In genomic region chr11:67289651-67290479, GRCh38 we compare ENCODE assay signal across 8 cellular contexts. TPM values are rescaled to one million over a fixed set of nuclear protein-coding genes. Genes with fewer than 3 reads are reported as not detected.
DNase-seq lines count a peak whose midpoint lies in the region; ATAC-seq and TF ChIP-seq lines count a peak whose summit lies in the region.

No MANE protein-coding gene starts in this region.

- peaks cover 0 to 1% of the 10 kb centered on the region in 2 donors for H3K36me3 ChIP-seq in body of pancreas (replicated peaks in 1 of 2; ENCODE audit: insufficient read depth in 1 of 2, low read depth in 2 of 2)
- no peaks in the 10 kb centered on the region for H3K36me3 ChIP-seq in testis (ENCODE audit: low read depth, missing control alignments)

- no peaks in the 10 kb centered on the region for H3K27me3 ChIP-seq in body of pancreas
- no peaks in the 10 kb centered on the region for H3K27me3 ChIP-seq in layer of hippocampus (ENCODE audit: control insufficient read depth, insufficient read depth, low read length)
- H3K27me3 ChIP-seq in testis: no peaks in the 10 kb centered on the region

- TF ChIP-seq CTCF in AG10803 (conservative IDR thresholded peaks at IDR 0.05; ENCODE audit: low read length) (no peak), body of pancreas (IDR thresholded peaks at IDR 0.05) (no peak), testis (IDR thresholded peaks at IDR 0.05) (no peak)

- intact Hi-C loops in body of pancreas (cut with DNase I) (no loop called here), testis (cut with DNase I; ENCODE audit: low total_unique reads) (no loop called here)

- H3K4me1 ChIP-seq in body of pancreas (peaks cover 39% of the 10 kb centered on the region), testis (peaks cover 22% of the 10 kb centered on the region)

- WGBS in body of pancreas, 2 donors: 17 to 31% methylated on average over 22 to 35 of the region's 36 CpGs
- whole genome bisulfite sequencing in testis, 2 donors: 17 to 26% methylated on average over 25 to 36 of the region's 36 CpGs

- H3K9me3 ChIP-seq in body of pancreas: no peaks in the 10 kb centered on the region
- no peaks in the 10 kb centered on the region for H3K9me3 ChIP-seq in testis

- ATAC-seq in body of pancreas: peak; percentile 19
- ATAC-seq in HG02852 (IDR thresholded peaks at IDR 0.05; ENCODE audit: unreplicated experiment): no peak

- TF ChIP-seq POLR2A in body of pancreas (IDR thresholded peaks at IDR 0.05) (no peak), testis (IDR thresholded peaks at IDR 0.05) (no peak)

- DNase-seq in AG10803 (ENCODE audit: low read depth) (no peak), HS-5 (ENCODE audit: low read depth) (peak; percentile 2), body of pancreas (peak in 1 of 4 donors; percentile 43), testis (no peak), GM19238 (ENCODE audit: insufficient read length, low spot score) (no peak), epidermal melanocyte (ENCODE audit: insufficient read length, low spot score) (no peak)

- peak overlapping the region; percentile 82 for H3K4me3 ChIP-seq in AG10803 (ENCODE audit: low read length)
- H3K4me3 ChIP-seq in body of pancreas: peak overlapping the region; percentile 44 to 65
- H3K4me3 ChIP-seq in testis: peak overlapping the region; percentile 76 to 89

- H3K27ac ChIP-seq in body of pancreas: peak overlapping the region; percentile 22 to 98 (median 44)
- peak overlapping the region; percentile 72 for H3K27ac ChIP-seq in layer of hippocampus (ENCODE audit: low read depth, low read length)
- peak overlapping the region; percentile 6 to 93 for H3K27ac ChIP-seq in testis

RNA-seq across cellular contexts. Expression of gene ANKRD13D, which starts 0.8 kb away (rescaled TPM):
- 10 to 100 TPM; 18.2 to 39.6 TPM for total RNA-seq in body of pancreas
- total RNA-seq in testis: 10 to 100 TPM; 66.2 to 73.3 TPM
- 32.8 TPM for polyA plus RNA-seq in testis (ENCODE audit: insufficient read depth, low read depth, low replicate concordance)

RNA-seq across cellular contexts. Expression of gene SSH3, which starts 13.5 kb away (rescaled TPM):
- total RNA-seq in body of pancreas: 10 to 100 TPM; 16.2 to 30.6 TPM
- 1 to 10 TPM; 6.9 to 9.8 TPM for total RNA-seq in testis
- 8.6 TPM for polyA plus RNA-seq in testis (ENCODE audit: insufficient read depth, low read depth, low replicate concordance)

RNA-seq across cellular contexts. Expression of gene GRK2, which starts 23.6 kb away (rescaled TPM):
- 10 to 100 TPM; 27.4 to 36.3 TPM for total RNA-seq in body of pancreas
- 10 to 100 TPM; 64.3 to 87.6 TPM for total RNA-seq in testis
- 45.6 TPM for polyA plus RNA-seq in testis (ENCODE audit: insufficient read depth, low read depth, low replicate concordance)
